In the genomic region with DNA sequence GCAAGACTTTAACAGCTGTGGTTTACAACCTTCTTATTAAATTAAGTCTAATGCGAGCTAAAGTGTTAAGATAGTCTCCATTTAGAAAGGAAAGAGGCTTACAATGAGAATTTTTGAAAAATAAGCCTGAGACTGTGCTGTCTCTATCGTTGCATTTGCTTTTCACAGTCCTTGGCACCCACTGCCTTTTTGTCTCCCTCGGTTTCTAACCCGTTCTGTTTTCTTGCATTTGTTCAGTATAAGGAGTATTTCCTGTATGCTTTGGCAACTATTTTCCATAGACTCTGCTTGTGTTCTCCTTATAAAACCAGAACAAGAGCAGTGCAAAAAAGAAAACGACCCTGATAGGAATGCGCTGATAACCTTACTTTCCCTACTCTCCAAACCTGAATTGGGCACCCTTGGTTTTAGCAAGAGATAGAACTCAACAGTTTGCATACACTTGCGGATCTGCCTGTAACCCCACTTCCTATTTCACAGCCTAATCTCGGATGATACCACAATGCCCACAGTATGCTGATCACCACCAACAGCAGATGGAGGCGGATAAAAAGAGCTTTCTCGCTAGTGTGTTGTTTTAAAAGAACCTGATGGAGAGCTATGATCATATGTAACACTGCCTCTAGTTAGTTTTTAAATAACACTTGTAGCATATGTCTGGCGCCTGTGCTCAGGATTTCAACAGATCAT, we compare ENCODE assay signal across 8 cellular contexts. TPM values are rescaled to one million over a fixed set of nuclear protein-coding genes. Genes with fewer than 3 reads are reported as not detected.
DNase-seq lines count a peak whose midpoint lies in the region; ATAC-seq and TF ChIP-seq lines count a peak whose summit lies in the region.

No MANE protein-coding gene starts in this region.

- peaks cover 17% of the 10 kb centered on the region for H3K36me3 Mint-ChIP-seq in effector memory CD8-positive, alpha-beta T cell (ENCODE audit: insufficient read depth)
- no peaks in the 10 kb centered on the region for H3K36me3 Mint-ChIP-seq in neural progenitor cell

- POLR2A ChIA-PET in SK-N-SH (lab: Yijun Ruan, JAX) = interaction anchor here (1.2 kb wide), 1 partner anchor 9 kb away, joined by 3 read pairs; no protein-coding TSS in a partner anchor

- TF ChIP-seq RAD21 in SK-N-SH (IDR thresholded peaks at IDR 0.05; ENCODE audit: low read length) = no peak

- 48% methylated on average over 11 of the region's 11 CpGs for WGBS in SK-N-SH (ENCODE audit: low lambda C conversion rate)

- H3K4me2 ChIP-seq in SK-N-SH (peak overlapping the region; percentile 87), neural progenitor cell (peak overlapping the region; percentile 99)

- H3F3A ChIP-seq in SK-N-SH (replicated peaks; ENCODE audit: insufficient read depth) (peaks cover 20% of the 10 kb centered on the region), neural progenitor cell (ENCODE audit: low read depth) (peaks cover 7% of the 10 kb centered on the region)

- peak overlapping the region; percentile 80 to 88 for H3K4me3 Mint-ChIP-seq in effector memory CD8-positive, alpha-beta T cell
- peak overlapping the region; percentile 93 for H3K4me3 Mint-ChIP-seq in neural progenitor cell

- H4K20me1 ChIP-seq in SK-N-SH (ENCODE audit: insufficient read depth) (peaks cover 26% of the 10 kb centered on the region), neural progenitor cell (ENCODE audit: low read depth) (peaks cover 26% of the 10 kb centered on the region)

- H3K27ac ChIP-seq in SK-N-SH (ENCODE audit: low read depth in 2 of 2, low read length in 1 of 2) (peak overlapping the region; percentile 93 to 95; a peak in 3 of 4 replicates), SK-N-MC (no peak overlapping the region), neural progenitor cell (no peak overlapping the region)

- TF ChIP-seq CTCF in SK-N-SH (IDR thresholded peaks at IDR 0.05) = no peak
- TF ChIP-seq CTCF in neural progenitor cell (IDR thresholded peaks at IDR 0.05) = no peak

- H3K27me3 ChIP-seq in SK-N-SH (ENCODE audit: insufficient read depth) (no peaks in the 10 kb centered on the region), neural progenitor cell (peaks cover 8% of the 10 kb centered on the region)

- H3K27ac Mint-ChIP-seq in effector memory CD8-positive, alpha-beta T cell = peak overlapping the region in 1 of 2 donors; percentile 85
- H3K27ac Mint-ChIP-seq in neural progenitor cell = no peak overlapping the region

- H3K9me3 ChIP-seq in SK-N-SH (no peaks in the 10 kb centered on the region), SK-N-MC (ENCODE audit: low read depth, low read length) (no peaks in the 10 kb centered on the region), neural progenitor cell (ENCODE audit: low read depth) (no peaks in the 10 kb centered on the region)

- H3K4me3 ChIP-seq in SK-N-SH (ENCODE audit: low read depth in 2 of 2, low read length in 1 of 2) (peak overlapping the region; percentile 94 to 96), SK-N-MC (peak overlapping the region; percentile 81), neural progenitor cell (peak overlapping the region; percentile 74)

- H3K79me2 ChIP-seq in SK-N-SH (ENCODE audit: insufficient read depth) (peaks cover 30% of the 10 kb centered on the region), neural progenitor cell (ENCODE audit: low read depth) (peaks cover 28% of the 10 kb centered on the region)

- CTCF ChIA-PET in SK-N-SH (lab: Yijun Ruan, JAX) = interaction anchor here (0.8 to 1.2 kb wide), 4 partner anchors 11 to 74 kb away, joined by 3 to 5 read pairs (median 4); no protein-coding TSS in a partner anchor

- no peaks in the 10 kb centered on the region for H3K9me2 ChIP-seq in SK-N-SH

- no peaks in the 10 kb centered on the region for H3K27me3 Mint-ChIP-seq in effector memory CD8-positive, alpha-beta T cell
- peaks cover 2% of the 10 kb centered on the region for H3K27me3 Mint-ChIP-seq in neural progenitor cell (ENCODE audit: insufficient read depth, low read depth)

- H3K4me1 Mint-ChIP-seq in effector memory CD8-positive, alpha-beta T cell (ENCODE audit: low read depth in 2 of 2) = peaks cover 29 to 36% of the 10 kb centered on the region in 2 donors
- peaks cover 23% of the 10 kb centered on the region for H3K4me1 Mint-ChIP-seq in neural progenitor cell

- H3K36me3 ChIP-seq in SK-N-SH (replicated peaks in 1 of 2; ENCODE audit: control insufficient read depth in 1 of 2, insufficient read depth in 2 of 2, low read length in 1 of 2) (no peaks in the 10 kb centered on the region), SK-N-MC (ENCODE audit: insufficient read depth, low read length) (no peaks in the 10 kb centered on the region), neural progenitor cell (no peaks in the 10 kb centered on the region)

- H2AFZ ChIP-seq in SK-N-SH (ENCODE audit: low read depth) (peak overlapping the region; percentile 80), neural progenitor cell (replicated peaks) (no peak overlapping the region)

- DNase-seq in SK-N-SH = no peak
- no peak for DNase-seq in SK-N-MC (ENCODE audit: low read depth, low spot score)
- peak; percentile 43 to 56 (median 53) for DNase-seq in effector memory CD8-positive, alpha-beta T cell
- DNase-seq in neural progenitor cell (ENCODE audit: low spot score) = no peak
- no peak for DNase-seq in RKO (ENCODE audit: low spot score)
- no peak for DNase-seq in HK-2 (ENCODE audit: unreplicated experiment)

- no peak for TF ChIP-seq EP300 in SK-N-SH (IDR thresholded peaks at IDR 0.05; ENCODE audit: borderline replicate concordance in 1 of 2, low read depth in 1 of 2, low read length in 1 of 2)

- ATAC-seq in SK-N-SH treated with all-trans-retinoic acid at 6 μM for 48 hours (no peak), HG02642 (IDR thresholded peaks at IDR 0.05; ENCODE audit: poor library complexity, unreplicated experiment) (peak; percentile 33)
- ATAC-seq in effector memory CD8-positive, alpha-beta T cell (replicated peaks) = peak; percentile 69

- H3K9ac ChIP-seq in SK-N-SH (peak overlapping the region; percentile 95), SK-N-MC (ENCODE audit: insufficient read length) (peak overlapping the region; percentile 71), neural progenitor cell (no peak overlapping the region)

- H3K4me1 ChIP-seq in SK-N-SH (ENCODE audit: control insufficient read depth in 1 of 2, insufficient read depth in 2 of 2, low read depth in 1 of 2, low read length in 1 of 2) = peaks cover 5 to 13% of the 10 kb centered on the region in 2 experiments; a peak in 3 of 4 replicates
- peaks cover 11% of the 10 kb centered on the region for H3K4me1 ChIP-seq in neural progenitor cell

- no peaks in the 10 kb centered on the region for H3K9me3 Mint-ChIP-seq in effector memory CD8-positive, alpha-beta T cell
- H3K9me3 Mint-ChIP-seq in neural progenitor cell = no peaks in the 10 kb centered on the region

TF ChIP-seq in SK-N-SH, 30 proteins besides CTCF, POLR2A, EP300 and RAD21 (continues in another document):
- TF ChIP-seq TEAD4 (IDR thresholded peaks at IDR 0.05; ENCODE audit: borderline replicate concordance, insufficient read depth) = no peak
- TF ChIP-seq ELF1 (IDR thresholded peaks at IDR 0.05) = no peak
- no peak for TF ChIP-seq SMC3 (IDR thresholded peaks at IDR 0.05; ENCODE audit: low read depth, low read length)
- TF ChIP-seq TAF1 (IDR thresholded peaks at IDR 0.05; ENCODE audit: borderline replicate concordance, low read depth, low read length) = no peak
- TF ChIP-seq IRF3 (IDR thresholded peaks at IDR 0.05; ENCODE audit: low read depth, low read length) = no peak
- TF ChIP-seq USF1 (IDR thresholded peaks at IDR 0.05; ENCODE audit: borderline replicate concordance, low read depth) = no peak

TF ChIP-seq in SK-N-SH treated with all-trans-retinoic acid at 6 μM for 48 hours, 23 proteins besides CTCF, POLR2A, EP300 and RAD21 (continues in another document):
- TF ChIP-seq CREB5 (CRISPR knock-in tag; IDR thresholded peaks at IDR 0.05; ENCODE audit: low read depth) (no peak), PPARA (CRISPR knock-in tag; IDR thresholded peaks at IDR 0.05; ENCODE audit: borderline replicate concordance) (no peak), BACH2 (CRISPR knock-in tag; IDR thresholded peaks at IDR 0.05; ENCODE audit: borderline replicate concordance) (no peak), ISL1 (CRISPR knock-in tag; IDR thresholded peaks at IDR 0.05) (no peak), ZFP30 (CRISPR knock-in tag; IDR thresholded peaks at IDR 0.05) (no peak), RARB (CRISPR knock-in tag; IDR thresholded peaks at IDR 0.05) (no peak)
- TF ChIP-seq, protein P1, sequence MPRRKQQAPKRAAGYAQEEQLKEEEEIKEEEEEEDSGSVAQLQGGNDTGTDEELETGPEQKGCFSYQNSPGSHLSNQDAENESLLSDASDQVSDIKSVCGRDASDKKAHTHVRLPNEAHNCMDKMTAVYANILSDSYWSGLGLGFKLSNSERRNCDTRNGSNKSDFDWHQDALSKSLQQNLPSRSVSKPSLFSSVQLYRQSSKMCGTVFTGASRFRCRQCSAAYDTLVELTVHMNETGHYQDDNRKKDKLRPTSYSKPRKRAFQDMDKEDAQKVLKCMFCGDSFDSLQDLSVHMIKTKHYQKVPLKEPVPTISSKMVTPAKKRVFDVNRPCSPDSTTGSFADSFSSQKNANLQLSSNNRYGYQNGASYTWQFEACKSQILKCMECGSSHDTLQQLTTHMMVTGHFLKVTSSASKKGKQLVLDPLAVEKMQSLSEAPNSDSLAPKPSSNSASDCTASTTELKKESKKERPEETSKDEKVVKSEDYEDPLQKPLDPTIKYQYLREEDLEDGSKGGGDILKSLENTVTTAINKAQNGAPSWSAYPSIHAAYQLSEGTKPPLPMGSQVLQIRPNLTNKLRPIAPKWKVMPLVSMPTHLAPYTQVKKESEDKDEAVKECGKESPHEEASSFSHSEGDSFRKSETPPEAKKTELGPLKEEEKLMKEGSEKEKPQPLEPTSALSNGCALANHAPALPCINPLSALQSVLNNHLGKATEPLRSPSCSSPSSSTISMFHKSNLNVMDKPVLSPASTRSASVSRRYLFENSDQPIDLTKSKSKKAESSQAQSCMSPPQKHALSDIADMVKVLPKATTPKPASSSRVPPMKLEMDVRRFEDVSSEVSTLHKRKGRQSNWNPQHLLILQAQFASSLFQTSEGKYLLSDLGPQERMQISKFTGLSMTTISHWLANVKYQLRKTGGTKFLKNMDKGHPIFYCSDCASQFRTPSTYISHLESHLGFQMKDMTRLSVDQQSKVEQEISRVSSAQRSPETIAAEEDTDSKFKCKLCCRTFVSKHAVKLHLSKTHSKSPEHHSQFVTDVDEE (CRISPR knock-in tag; IDR thresholded peaks at IDR 0.05) = no peak

RNA-seq across cellular contexts. Expression of gene ARHGAP12, which starts 1.5 kb away (rescaled TPM):
- polyA plus RNA-seq in SK-N-SH (2012; rRNA removed) = 8.6 and 12.2 TPM in 2 replicates
- 12.2 and 14.3 TPM in 2 replicates for polyA plus RNA-seq in SK-N-SH (2012; cell fraction: cytosol; rRNA removed)
- 9.5 and 23.9 TPM in 2 replicates for polyA plus RNA-seq in SK-N-SH (2012; cell fraction: nucleus; rRNA removed)
- 45.9 and 68.9 TPM in 2 replicates for total RNA-seq in neural progenitor cell (ENCODE audit: low replicate concordance)

Comparison
In these comparisons a context has a peak if more than half of its experiments do, and no peak if none do; other contexts are left out.
1. DNase-seq: peak in effector memory CD8-positive, alpha-beta T cell (3 of 3); none in SK-N-SH (single experiment), SK-N-MC (single experiment), neural progenitor cell (single experiment), RKO (single experiment) and HK-2 (single experiment).
2. H3K27ac ChIP-seq: peak in SK-N-SH (2 of 2); none in SK-N-MC (single experiment) and neural progenitor cell (single experiment).
3. Peak in every context shown above with its lines, with median percentiles within 50 percentile points of each other: H3K4me3 ChIP-seq.